In genomic region chr3:15050405-15051092, GRCh38 we compare ENCODE assay signal across 9 cellular contexts. TPM values are rescaled to one million over a fixed set of nuclear protein-coding genes. Genes with fewer than 3 reads are reported as not detected.
DNase-seq lines count a peak whose midpoint lies in the region; ATAC-seq and TF ChIP-seq lines count a peak whose summit lies in the region.
"Had no signal": no experiment of that assay in that cellular context is flagged by ENCODE, and none has a peak within 500 bp of the region (broad histone marks: within the 10 kb centered on the region; RNA-seq: fewer than 3 reads in every experiment).

No MANE protein-coding gene starts in this region.

- H3K9me3 ChIP-seq in smooth muscle cell (replicated peaks; ENCODE audit: low read depth) = no peaks in the 10 kb centered on the region

- peaks cover 29% of the 10 kb centered on the region for H3K79me2 ChIP-seq in smooth muscle cell (ENCODE audit: low read depth)

- H3K9me3 Mint-ChIP-seq in activated naive CD8-positive, alpha-beta T cell treated with anti-CD3 and anti-CD28 coated beads for 36 hours = peaks cover 4% of the 10 kb centered on the region
- H3K9me3 Mint-ChIP-seq in MCF 10A (ENCODE audit: unreplicated experiment) = no peaks in the 10 kb centered on the region

- H3K4me3 Mint-ChIP-seq in activated naive CD8-positive, alpha-beta T cell treated with anti-CD3 and anti-CD28 coated beads for 36 hours = no peak overlapping the region
- no peak overlapping the region for H3K4me3 Mint-ChIP-seq in MCF 10A (ENCODE audit: unreplicated experiment)

- H3K27ac ChIP-seq in smooth muscle cell (ENCODE audit: low read depth) = no peak overlapping the region

- H2AFZ ChIP-seq in smooth muscle cell (ENCODE audit: low read depth) = no peak overlapping the region

- H3F3A ChIP-seq in smooth muscle cell (ENCODE audit: low read depth) = no peaks in the 10 kb centered on the region

- intact Hi-C loops in MCF 10A (cut with micrococcal nuclease) = no loop called here

- peaks cover 41% of the 10 kb centered on the region for H3K4me1 Mint-ChIP-seq in activated naive CD8-positive, alpha-beta T cell treated with anti-CD3 and anti-CD28 coated beads for 36 hours
- H3K4me1 Mint-ChIP-seq in MCF 10A (ENCODE audit: insufficient read depth, unreplicated experiment) = peaks cover 6% of the 10 kb centered on the region

- DNase-seq in GM13977 (ENCODE audit: low spot score) (peak; percentile 67), smooth muscle cell (lab: John Stamatoyannopoulos, UW; ENCODE audit: unreplicated experiment) (no peak), MCF 10A (ENCODE audit: unreplicated experiment) (no peak), globus pallidus (ENCODE audit: low spot score) (no peak)
- DNase-seq in activated naive CD8-positive, alpha-beta T cell treated with anti-CD3 and anti-CD28 coated beads for 36 hours = no peak
- DNase-seq in stimulated activated CD4-positive, alpha-beta T cell treated with anti-CD3 and anti-CD28 coated beads, Interleukin-2, amount 100 ng/mL, for 24 hours = no peak
- DNase-seq: NCI-H1048 had no signal

- peaks cover 5% of the 10 kb centered on the region for H3K36me3 ChIP-seq in smooth muscle cell (ENCODE audit: low read depth)

- H3K27me3 Mint-ChIP-seq in activated naive CD8-positive, alpha-beta T cell treated with anti-CD3 and anti-CD28 coated beads for 36 hours = no peaks in the 10 kb centered on the region
- H3K27me3 Mint-ChIP-seq in MCF 10A (ENCODE audit: insufficient read depth, unreplicated experiment) = no peaks in the 10 kb centered on the region

- no peaks in the 10 kb centered on the region for H3K27me3 ChIP-seq in smooth muscle cell (ENCODE audit: low read depth)

- no peak overlapping the region for H3K9ac ChIP-seq in smooth muscle cell (ENCODE audit: low read depth)

- TF ChIP-seq CTCF in GM13977 (IDR thresholded peaks at IDR 0.05; ENCODE audit: extremely low read depth, insufficient read depth, missing control alignments) (no peak), smooth muscle cell (IDR thresholded peaks at IDR 0.05; ENCODE audit: borderline replicate concordance, insufficient read depth, poor library complexity, severe bottlenecking) (no peak), MCF 10A (IDR thresholded peaks at IDR 0.05; ENCODE audit: unreplicated experiment) (no peak)

- H3K4me2 ChIP-seq in smooth muscle cell = no peak overlapping the region

- H3K36me3 Mint-ChIP-seq in activated naive CD8-positive, alpha-beta T cell treated with anti-CD3 and anti-CD28 coated beads for 36 hours = peaks cover 34% of the 10 kb centered on the region
- H3K36me3 Mint-ChIP-seq in MCF 10A (ENCODE audit: insufficient read depth, unreplicated experiment) = peaks cover 80% of the 10 kb centered on the region

- peak; percentile 43 for ATAC-seq in GM19468 (IDR thresholded peaks at IDR 0.05; ENCODE audit: extremely low read depth, unreplicated experiment)
- ATAC-seq in HG03135 (IDR thresholded peaks at IDR 0.05; ENCODE audit: unreplicated experiment) = peak; percentile 81

- peak overlapping the region; percentile 60 for H3K27ac Mint-ChIP-seq in activated naive CD8-positive, alpha-beta T cell treated with anti-CD3 and anti-CD28 coated beads for 36 hours
- H3K27ac Mint-ChIP-seq in MCF 10A (ENCODE audit: low read depth, unreplicated experiment) = no peak overlapping the region

- peaks cover 7% of the 10 kb centered on the region for H3K4me1 ChIP-seq in smooth muscle cell (ENCODE audit: low read depth)

- in situ Hi-C loops in GM13977 (cut with MboI; ENCODE audit: low pct_unique_long_range_greater_than_20kb, low sequenced_read_pairs, unreplicated experiment) = no loop called here

- CTCF ChIA-PET in MCF 10A (lab: Yijun Ruan, JAX) = interaction anchor here (0.6 to 1.6 kb wide), 4 partner anchors 8 to 188 kb away, joined by 4 to 7 read pairs (median 4); no protein-coding TSS in a partner anchor

- POLR2A ChIA-PET in MCF 10A (lab: Yijun Ruan, JAX) = interaction anchor here (0.7 kb wide), 1 partner anchor 42 kb away, joined by 3 read pairs; no protein-coding TSS in a partner anchor

- peaks cover 51% of the 10 kb centered on the region for H4K20me1 ChIP-seq in smooth muscle cell (ENCODE audit: low read depth)

- H3K4me3 ChIP-seq in smooth muscle cell = no peak overlapping the region

- BruUV-seq in MCF 10A (replicated peaks; lab: Mats Ljungman, UMichigan) = no TSS peak

- 97% methylated on average over 3 of the region's 3 CpGs for WGBS in smooth muscle cell (ENCODE audit: low lambda C conversion rate)

RNA-seq across cellular contexts. Expression of gene MRPS25, which starts 14.6 kb away (rescaled TPM):
- 10 to 100 TPM; 78.0 to 86.4 TPM for total RNA-seq in activated naive CD8-positive, alpha-beta T cell treated with anti-CD3 and anti-CD28 coated beads for 36 hours
- 6.4 and 18.9 TPM in 2 replicates for total RNA-seq in smooth muscle cell
- 22.1 and 33.5 TPM in 2 replicates for polyA plus RNA-seq in smooth muscle cell
- total RNA-seq in MCF 10A (2022) = 81.0 and 87.2 TPM in 2 replicates

RNA-seq across cellular contexts. Expression of gene RBSN, which starts 48.4 kb away (rescaled TPM):
- total RNA-seq in activated naive CD8-positive, alpha-beta T cell treated with anti-CD3 and anti-CD28 coated beads for 36 hours = 1 to 10 TPM; 7.9 to 8.6 TPM
- total RNA-seq in smooth muscle cell (19.2 and 28.7 TPM in 2 replicates), MCF 10A (2022) (37.7 and 39.6 TPM in 2 replicates)
- polyA plus RNA-seq in smooth muscle cell = 18.6 and 23.2 TPM in 2 replicates
